In the genomic region with DNA sequence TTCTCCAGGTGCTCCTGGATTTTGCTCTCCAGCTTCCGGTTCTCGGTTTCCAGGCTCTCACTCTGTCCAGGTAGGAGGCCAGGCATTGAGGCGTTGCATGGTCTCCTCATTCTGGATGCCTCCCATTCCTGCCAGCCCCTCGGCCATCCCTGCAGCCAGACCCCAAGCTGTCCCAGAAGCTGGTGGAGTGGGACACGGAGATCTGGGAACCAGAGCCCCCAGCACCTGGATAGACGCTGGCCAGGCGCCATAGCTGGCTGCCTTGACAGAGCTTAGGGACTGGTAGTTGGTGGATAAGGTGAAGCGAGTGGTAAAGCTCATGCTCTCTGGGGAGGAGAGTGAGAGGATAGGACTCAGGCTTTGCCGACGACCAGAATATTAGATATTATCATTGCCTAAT, we compare ENCODE assay signal across 15 cellular contexts. TPM values are rescaled to one million over a fixed set of nuclear protein-coding genes. Genes with fewer than 3 reads are reported as not detected.
DNase-seq lines count a peak whose midpoint lies in the region; ATAC-seq and TF ChIP-seq lines count a peak whose summit lies in the region.
"Had no signal": no experiment of that assay in that cellular context is flagged by ENCODE, and none has a peak within 500 bp of the region (broad histone marks: within the 10 kb centered on the region; RNA-seq: fewer than 3 reads in every experiment).

No MANE protein-coding gene starts in this region.

- H3F3A ChIP-seq in PC-9 (ENCODE audit: insufficient read depth, low read depth) = peaks cover 14% of the 10 kb centered on the region

- no peaks in the 10 kb centered on the region for H3K9me3 ChIP-seq in PC-9 (ENCODE audit: insufficient read depth, low read depth)
- H3K9me3 ChIP-seq: ascending aorta, gastrocnemius medialis had no signal

- ATAC-seq in stimulated activated effector memory CD8-positive, alpha-beta T cell treated with anti-CD3 and anti-CD28 coated beads, Interleukin-12 subunit alpha, Interleukin-12 subunit beta, amount 100 ng/mL, for 72 hours = no peak
- ATAC-seq: gastrocnemius medialis had no signal

- H3K4me3 Mint-ChIP-seq in activated CD4-positive, alpha-beta T cell treated with anti-CD3 and anti-CD28 coated beads, Interleukin-2, amount 10 ng/mL, durations not matched to agents 24 days and 14 days = no peak overlapping the region
- H3K4me3 Mint-ChIP-seq in stimulated activated effector memory CD8-positive, alpha-beta T cell treated with anti-CD3 and anti-CD28 coated beads, Interleukin-12 subunit alpha, Interleukin-12 subunit beta, amount 100 ng/mL, for 72 hours = peak overlapping the region; percentile 8

- H3K36me3 Mint-ChIP-seq in activated CD4-positive, alpha-beta T cell treated with anti-CD3 and anti-CD28 coated beads, Interleukin-2, amount 10 ng/mL, durations not matched to agents 24 days and 14 days (ENCODE audit: low read depth) = peaks cover 47% of the 10 kb centered on the region
- peaks cover 93% of the 10 kb centered on the region for H3K36me3 Mint-ChIP-seq in stimulated activated effector memory CD8-positive, alpha-beta T cell treated with anti-CD3 and anti-CD28 coated beads, Interleukin-12 subunit alpha, Interleukin-12 subunit beta, amount 100 ng/mL, for 72 hours

- H3K27ac ChIP-seq in PC-9 = 0 out of 2 replicates have a peak overlapping the region, but pooled peaks have one; percentile 5
- H3K27ac ChIP-seq: ascending aorta, gastrocnemius medialis had no signal

- POLR2A ChIA-PET in PC-9 (lab: Charles Lee; ENCODE audit: unreplicated experiment) = interaction anchor here (0.6 to 0.8 kb wide), 3 partner anchors 30 to 896 kb away, joined by 3 to 6 read pairs (median 3); partner anchors contain the start of gene RAP1A

- peaks cover 23% of the 10 kb centered on the region for H3K4me1 ChIP-seq in PC-9 (replicated peaks; ENCODE audit: insufficient read depth)

- no peaks in the 10 kb centered on the region; the same call in none of the 2 replicates for H4K20me1 ChIP-seq in PC-9 (ENCODE audit: insufficient read depth)

- no peak for TF ChIP-seq CTCF in PC-9 (conservative IDR thresholded peaks at IDR 0.05)

- peaks cover 44% of the 10 kb centered on the region for H3K79me2 ChIP-seq in PC-9 (ENCODE audit: low read depth)

- CTCF ChIA-PET in PC-9 (lab: Charles Lee) = no interaction called here

- H3K4me2 ChIP-seq in PC-9 = peak overlapping the region; percentile 62
- H3K4me2 ChIP-seq: smooth muscle cell had no signal

- intact Hi-C loops in activated CD4-positive, alpha-beta T cell treated with anti-CD3 and anti-CD28 coated beads, Interleukin-2, amount 10 ng/mL, durations not matched to agents 24 days and 14 days (cut with micrococcal nuclease) = no loop called here
- intact Hi-C loops in PC-9 (cut with micrococcal nuclease; ENCODE audit: unreplicated experiment) = loop anchor here (2.0 kb wide), 1 partner anchor 140 kb away; no protein-coding TSS in a partner anchor

- H3K9me2 ChIP-seq in PC-9 (ENCODE audit: insufficient read depth) = no peaks in the 10 kb centered on the region

- H3K4me3 ChIP-seq in PC-9 = peak overlapping the region; percentile 4; the same call in 1 of the 2 replicates
- H3K4me3 ChIP-seq: ascending aorta, gastrocnemius medialis, smooth muscle cell had no signal

- DNase-seq in activated CD4-positive, alpha-beta T cell treated with anti-CD3 and anti-CD28 coated beads, Interleukin-2, amount 10 ng/mL, durations not matched to agents 24 days and 14 days = peak; percentile 43
- DNase-seq in activated CD4-positive, alpha-beta T cell treated with anti-CD3 and anti-CD28 coated beads for 4 hours = no peak
- DNase-seq in PC-9 = no peak
- peak; percentile 51 for DNase-seq in islet precursor cell
- no peak for DNase-seq in stimulated activated effector memory CD8-positive, alpha-beta T cell treated with anti-CD3 and anti-CD28 coated beads, Interleukin-12 subunit alpha, Interleukin-12 subunit beta, amount 100 ng/mL, for 72 hours (ENCODE audit: low spot score in 2 of 2)
- DNase-seq in stimulated activated CD8-positive, alpha-beta memory T cell treated with anti-CD3 and anti-CD28 coated beads, Interleukin-4, amount 100 ng/mL, for 48 hours = no peak
- DNase-seq in foreskin melanocyte = no peak
- no peak for DNase-seq in LoVo (ENCODE audit: low spot score)
- DNase-seq: DMS 273 treated with DMSO at 0.1 percent for 48 hours; gastrocnemius medialis; Karpas-422; NCI-H526 treated with DMSO at 0.1 percent for 48 hours; stimulated activated CD4-positive, alpha-beta T cell treated with anti-CD3 and anti-CD28 coated beads, Interleukin-2, amount 100 ng/mL, for 48 hours had no signal

- H2AFZ ChIP-seq in PC-9 = no peak overlapping the region

- peak overlapping the region; percentile 43 for H3K27ac Mint-ChIP-seq in activated CD4-positive, alpha-beta T cell treated with anti-CD3 and anti-CD28 coated beads, Interleukin-2, amount 10 ng/mL, durations not matched to agents 24 days and 14 days
- H3K27ac Mint-ChIP-seq in stimulated activated effector memory CD8-positive, alpha-beta T cell treated with anti-CD3 and anti-CD28 coated beads, Interleukin-12 subunit alpha, Interleukin-12 subunit beta, amount 100 ng/mL, for 72 hours = peak overlapping the region; percentile 83

- H3K4me1 Mint-ChIP-seq in activated CD4-positive, alpha-beta T cell treated with anti-CD3 and anti-CD28 coated beads, Interleukin-2, amount 10 ng/mL, durations not matched to agents 24 days and 14 days = peaks cover 52% of the 10 kb centered on the region
- peaks cover 72% of the 10 kb centered on the region for H3K4me1 Mint-ChIP-seq in stimulated activated effector memory CD8-positive, alpha-beta T cell treated with anti-CD3 and anti-CD28 coated beads, Interleukin-12 subunit alpha, Interleukin-12 subunit beta, amount 100 ng/mL, for 72 hours

- no peaks in the 10 kb centered on the region; the same call in 1 of the 2 replicates for H3K36me3 ChIP-seq in PC-9 (ENCODE audit: low read depth)
- H3K36me3 ChIP-seq: ascending aorta, gastrocnemius medialis had no signal

- BruUV-seq in PC-9 (replicated peaks; lab: Mats Ljungman, UMichigan) = no TSS peak

- no peaks in the 10 kb centered on the region for H3K27me3 ChIP-seq in PC-9 (ENCODE audit: insufficient read depth, low read depth)
- H3K27me3 ChIP-seq: ascending aorta, gastrocnemius medialis had no signal

- H3K9me3 Mint-ChIP-seq in activated CD4-positive, alpha-beta T cell treated with anti-CD3 and anti-CD28 coated beads, Interleukin-2, amount 10 ng/mL, durations not matched to agents 24 days and 14 days = no peaks in the 10 kb centered on the region
- no peaks in the 10 kb centered on the region for H3K9me3 Mint-ChIP-seq in stimulated activated effector memory CD8-positive, alpha-beta T cell treated with anti-CD3 and anti-CD28 coated beads, Interleukin-12 subunit alpha, Interleukin-12 subunit beta, amount 100 ng/mL, for 72 hours

- no peaks in the 10 kb centered on the region for H3K27me3 Mint-ChIP-seq in activated CD4-positive, alpha-beta T cell treated with anti-CD3 and anti-CD28 coated beads, Interleukin-2, amount 10 ng/mL, durations not matched to agents 24 days and 14 days

RNA-seq across cellular contexts. Expression of gene RAP1A, which starts 29.6 kb away (rescaled TPM):
- 306 and 307 TPM in 2 replicates for total RNA-seq in activated CD4-positive, alpha-beta T cell treated with anti-CD3 and anti-CD28 coated beads, Interleukin-2, amount 10 ng/mL, durations not matched to agents 24 days and 14 days
- 45.4 and 55.2 TPM in 2 replicates for total RNA-seq in PC-9 (2021)

Comparison
In these comparisons a context has a peak if more than half of its experiments do, and no peak if none do; other contexts are left out.
1. DNase-seq: peak in activated CD4-positive, alpha-beta T cell treated with anti-CD3 and anti-CD28 coated beads, Interleukin-2, amount 10 ng/mL, durations not matched to agents 24 days and 14 days (single experiment) and islet precursor cell (single experiment); none in activated CD4-positive, alpha-beta T cell treated with anti-CD3 and anti-CD28 coated beads for 4 hours (0 of 2), PC-9 (0 of 2), stimulated activated effector memory CD8-positive, alpha-beta T cell treated with anti-CD3 and anti-CD28 coated beads, Interleukin-12 subunit alpha, Interleukin-12 subunit beta, amount 100 ng/mL, for 72 hours (0 of 2), stimulated activated CD8-positive, alpha-beta memory T cell treated with anti-CD3 and anti-CD28 coated beads, Interleukin-4, amount 100 ng/mL, for 48 hours (single experiment), foreskin melanocyte (single experiment) and LoVo (single experiment).